ENCODE assay signal across 11 cellular contexts in genomic region chr15:37015025-37015424, GRCh38.
A peak's percentile ranks its signal among the peaks of the same experiment; 100 is the strongest.
DNase-seq lines count a peak whose midpoint lies in the region; ATAC-seq and TF ChIP-seq lines count a peak whose summit lies in the region.
"Had no signal": no experiment of that assay in that cellular context is flagged by ENCODE, and none has a peak within 500 bp of the region (broad histone marks: within the 10 kb centered on the region; RNA-seq: fewer than 3 reads in every experiment).

No MANE protein-coding gene starts in this region.

- 87% methylated on average over 9 of the region's 9 CpGs for WGBS in right lobe of liver (ENCODE audit: insufficient coverage, low coverage, low lambda C conversion rate, missing lambda C conversion rate)

- no peaks in the 10 kb centered on the region for H3K27me3 ChIP-seq in right lobe of liver

- no peaks in the 10 kb centered on the region for H3K4me1 ChIP-seq in right lobe of liver

- no peak overlapping the region for H3K4me3 ChIP-seq in right lobe of liver
- H3K4me3 ChIP-seq: lower lobe of right lung had no signal

- H3K9me3 Mint-ChIP-seq in chondrocyte (ENCODE audit: low read depth) = no peaks in the 10 kb centered on the region

- ATAC-seq in HG03469 (IDR thresholded peaks at IDR 0.05; ENCODE audit: unreplicated experiment) (peak; percentile 73), right lobe of liver (no peak), HG03025 (IDR thresholded peaks at IDR 0.05; ENCODE audit: low FRiP score, unreplicated experiment) (no peak)
- ATAC-seq: lower lobe of right lung had no signal

- peaks cover 7% of the 10 kb centered on the region for H3K36me3 Mint-ChIP-seq in chondrocyte (ENCODE audit: low read depth)

- no peak overlapping the region for H3K27ac ChIP-seq in right lobe of liver
- H3K27ac ChIP-seq: C4-2B, lower lobe of right lung had no signal

- DNase-seq in AG09319 (ENCODE audit: extremely low read depth, low read depth) (peak; percentile 67), chondrocyte (ENCODE audit: low spot score) (no peak), kidney tubule cell (ENCODE audit: low spot score) (peak; percentile 62), right lobe of liver (no peak), cortex of kidney (lab: John Stamatoyannopoulos, UW) (no peak), NCI-H345 treated with DMSO at 0.1 percent for 48 hours (lab: John Stamatoyannopoulos, UW; ENCODE audit: unreplicated experiment) (no peak)
- DNase-seq: activated CD4-positive, CD25-positive, alpha-beta regulatory T cell; lower lobe of right lung had no signal

- TF ChIP-seq CTCF in AG09319 (IDR thresholded peaks at IDR 0.05; ENCODE audit: low read depth, low read length) = no peak
- no peak for TF ChIP-seq CTCF in chondrocyte (IDR thresholded peaks at IDR 0.05)
- no peak for TF ChIP-seq CTCF in right lobe of liver (IDR thresholded peaks at IDR 0.05)

- H3K9me3 ChIP-seq in right lobe of liver = no peaks in the 10 kb centered on the region
- H3K9me3 ChIP-seq: lower lobe of right lung had no signal

- no peak overlapping the region for H3K4me3 Mint-ChIP-seq in chondrocyte (ENCODE audit: unreplicated experiment)

- H3K27ac Mint-ChIP-seq in chondrocyte (ENCODE audit: unreplicated experiment) = peak overlapping the region; percentile 79

- peaks cover 40% of the 10 kb centered on the region for H3K4me1 Mint-ChIP-seq in chondrocyte (ENCODE audit: low read depth)

- H3K27me3 Mint-ChIP-seq in chondrocyte (ENCODE audit: low read depth) = no peaks in the 10 kb centered on the region

- intact Hi-C loops in right lobe of liver (cut with DNase I) = no loop called here

- no peaks in the 10 kb centered on the region for H3K36me3 ChIP-seq in right lobe of liver
- H3K36me3 ChIP-seq: lower lobe of right lung had no signal

- no peak for TF ChIP-seq POLR2A in right lobe of liver (IDR thresholded peaks at IDR 0.05)

Comparison
In these comparisons a context has a peak if more than half of its experiments do, and no peak if none do; other contexts are left out.
1. DNase-seq: peak in AG09319 (single experiment) and kidney tubule cell (single experiment); none in chondrocyte (single experiment), right lobe of liver (0 of 3), cortex of kidney (single experiment) and NCI-H345 treated with DMSO at 0.1 percent for 48 hours (single experiment).